8 cellular contexts compared by ENCODE assay signal in genomic region chr6:2876210-2877056, GRCh38. TPM values are rescaled to one million over a fixed set of nuclear protein-coding genes. Genes with fewer than 3 reads are reported as not detected.
DNase-seq lines count a peak whose midpoint lies in the region; ATAC-seq and TF ChIP-seq lines count a peak whose summit lies in the region.

No MANE protein-coding gene starts in this region.

- H3K4me1 ChIP-seq in HUES64 (ENCODE audit: insufficient read depth, low read length): peaks cover 28% of the 10 kb centered on the region
- peaks cover 3 to 47% (median 31%) of the 10 kb centered on the region in 9 donors for H3K4me1 ChIP-seq in heart right ventricle

- H3K27ac ChIP-seq in HUES64 (ENCODE audit: low read depth, low read length): peak overlapping the region; percentile 64; the same call in 1 of the 2 replicates
- H3K27ac ChIP-seq in heart right ventricle: peak overlapping the region; percentile 61 to 97 (median 88)

- WGBS in HUES64: 16% methylated on average over 25 of the region's 25 CpGs
- WGBS in heart right ventricle, 2 donors: 12 to 18% methylated on average over 23 to 25 of the region's 25 CpGs

- intact Hi-C loops in heart right ventricle (cut with DNase I): no loop called here

- H3K4me3 ChIP-seq in HUES64 (ENCODE audit: low read length): peak overlapping the region; percentile 79
- H3K4me3 ChIP-seq in heart right ventricle: peak overlapping the region in 9 of 10 donors; percentile 47 to 82 (median 71)

- no peaks in the 10 kb centered on the region for H3K9me3 ChIP-seq in HUES64 (ENCODE audit: insufficient read depth, low read depth, low read length)
- H3K9me3 ChIP-seq in heart right ventricle: no peaks in the 10 kb centered on the region

- ATAC-seq in heart right ventricle: peak; percentile 82 to 95 (median 92)
- ATAC-seq in GM19452 (IDR thresholded peaks at IDR 0.05; ENCODE audit: unreplicated experiment): no peak

- peak overlapping the region; percentile 8 for H3K9ac ChIP-seq in HUES64 (ENCODE audit: low read depth, low read length)

- TF ChIP-seq CTCF in heart right ventricle (IDR thresholded peaks at IDR 0.05): peak in 1 of 9 donors; percentile 9

- peak; percentile 1 for DNase-seq in NCI-H1092 treated with DMSO at 0.1 percent for 48 hours (lab: John Stamatoyannopoulos, UW)
- DNase-seq in NCI-H1092 (lab: John Stamatoyannopoulos, UW): no peak
- peak; percentile 92 for DNase-seq in amniotic epithelial cell (ENCODE audit: low read depth)
- DNase-seq in heart right ventricle: peak; percentile 74 to 76
- DNase-seq in pons (ENCODE audit: low spot score): peak; percentile 60
- DNase-seq in COLO829 (ENCODE audit: low spot score): no peak

- H3K27me3 ChIP-seq in HUES64 (ENCODE audit: insufficient read depth, low read length): 0 out of 2 replicates have a peak, but pooled peaks cover 5% of the 10 kb centered on the region
- H3K27me3 ChIP-seq in heart right ventricle: no peaks in the 10 kb centered on the region

- H3K36me3 ChIP-seq in HUES64 (ENCODE audit: insufficient read depth, low read length) (no peaks in the 10 kb centered on the region), heart right ventricle (no peaks in the 10 kb centered on the region)

RNA-seq across cellular contexts. Expression of gene SERPINB9, which starts 26.7 kb away (rescaled TPM):
- polyA plus RNA-seq in HUES64 (2013, experiment 1 of 2): 39.0 TPM
- 34.7 TPM for polyA plus RNA-seq in HUES64 (2013, experiment 2 of 2)
- 10 to 100 TPM in 1 of 10 donors, 1 to 10 TPM in 9; 3.6 to 10.9 (median 4.8) TPM for total RNA-seq in heart right ventricle
- 1 to 10 TPM; 2.2 to 3.8 TPM for polyA plus RNA-seq in heart right ventricle

RNA-seq across cellular contexts. Expression of gene SERPINB1, which starts 34.8 kb away (rescaled TPM):
- polyA plus RNA-seq in HUES64 (2013, experiment 1 of 2): 11.4 TPM
- 13.8 TPM for polyA plus RNA-seq in HUES64 (2013, experiment 2 of 2)
- 10 to 100 TPM; 17.7 to 73.7 (median 22.5) TPM for total RNA-seq in heart right ventricle
- 10 to 100 TPM; 16.3 to 16.6 TPM for polyA plus RNA-seq in heart right ventricle

Comparison
In these comparisons a context has a peak if more than half of its experiments do, and no peak if none do; other contexts are left out.
1. DNase-seq: peak in NCI-H1092 treated with DMSO at 0.1 percent for 48 hours (single experiment), amniotic epithelial cell (single experiment), heart right ventricle (2 of 2) and pons (single experiment); none in NCI-H1092 (single experiment) and COLO829 (single experiment).